ENCODE assay signal across 11 cellular contexts in the genomic region with DNA sequence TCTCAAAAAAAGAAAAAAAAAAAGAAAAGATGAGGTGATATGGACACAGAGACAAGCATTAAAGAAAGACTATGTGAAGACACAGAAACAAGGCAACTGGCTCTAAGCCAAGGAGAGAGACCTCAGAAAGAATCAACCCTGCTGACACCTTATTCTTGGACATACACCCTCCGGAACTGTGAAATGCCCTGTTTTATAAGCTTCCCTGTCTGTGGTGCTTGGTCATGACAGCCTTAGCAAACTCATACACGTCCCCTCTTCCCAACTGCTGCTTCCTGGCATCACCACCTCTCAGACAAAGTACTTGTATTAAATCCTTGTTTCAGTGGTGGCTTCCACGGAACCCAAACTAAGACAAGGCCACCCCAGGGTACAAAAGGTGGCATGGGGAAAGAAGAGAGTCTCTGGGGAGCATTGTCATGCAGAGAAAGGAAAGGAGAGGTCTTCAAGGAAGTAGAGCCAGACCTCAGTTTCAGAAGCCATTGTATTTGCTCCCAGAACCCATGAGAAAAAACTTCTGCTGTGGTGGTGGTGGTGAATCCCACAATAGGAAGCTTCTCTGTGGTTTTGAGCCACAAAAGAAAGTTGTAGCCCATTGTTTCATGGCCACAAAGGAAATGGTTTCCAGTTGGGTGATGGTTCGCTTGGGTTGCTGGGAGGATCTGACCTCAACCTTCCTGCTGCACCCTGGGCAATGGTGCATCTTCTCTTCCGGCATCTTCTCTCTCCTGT. TPM values are rescaled to one million over a fixed set of nuclear protein-coding genes. Genes with fewer than 3 reads are reported as not detected.
DNase-seq lines count a peak whose midpoint lies in the region; ATAC-seq and TF ChIP-seq lines count a peak whose summit lies in the region.
"Had no signal": no experiment of that assay in that cellular context is flagged by ENCODE, and none has a peak within 500 bp of the region (broad histone marks: within the 10 kb centered on the region; RNA-seq: fewer than 3 reads in every experiment).

No MANE protein-coding gene starts in this region.

- no peak overlapping the region for H2AFZ ChIP-seq in MM.1S (ENCODE audit: low read length)
- H2AFZ ChIP-seq in PC-3 (ENCODE audit: low read length): no peak overlapping the region

- TF ChIP-seq CTCF in GM12864 (IDR thresholded peaks at IDR 0.05; ENCODE audit: low read depth, low read length, missing control alignments) (no peak), MM.1S (IDR thresholded peaks at IDR 0.05; ENCODE audit: low read length) (no peak), lower lobe of right lung (IDR thresholded peaks at IDR 0.05) (no peak), PC-3 (conservative IDR thresholded peaks at IDR 0.05; ENCODE audit: low read depth, low read length) (no peak)

- H3K27me3 ChIP-seq in MM.1S (replicated peaks; ENCODE audit: insufficient read depth, low read length) (peaks cover 66% of the 10 kb centered on the region), lower lobe of right lung (ENCODE audit: low read depth) (peaks cover 6% of the 10 kb centered on the region), PC-3 (ENCODE audit: low read length) (no peaks in the 10 kb centered on the region)

- DNase-seq in GM12864 (ENCODE audit: low read depth) (peak; percentile 43), MM.1S (peak; percentile 70), lower lobe of right lung (no peak), NCI-H2107 treated with DMSO at 0.1 percent for 48 hours (lab: John Stamatoyannopoulos, UW; ENCODE audit: unreplicated experiment) (no peak), NCI-H1105 treated with DMSO at 0.1 percent for 48 hours (lab: John Stamatoyannopoulos, UW) (no peak), PC-3 (no peak)
- DNase-seq in activated CD4-positive, alpha-beta memory T cell treated with anti-CD3 and anti-CD28 coated beads for 36 hours: peak; percentile 61
- DNase-seq: Karpas-422 had no signal

- H3K9ac ChIP-seq in MM.1S (ENCODE audit: low read length) (no peak overlapping the region), PC-3 (ENCODE audit: low read length) (no peak overlapping the region)

- POLR2A ChIA-PET in activated CD4-positive, alpha-beta memory T cell treated with anti-CD3 and anti-CD28 coated beads for 36 hours (lab: Charles Lee): no interaction called here
- POLR2A ChIA-PET in PC-3 (lab: Charles Lee; ENCODE audit: unreplicated experiment): interaction anchor here (0.6 kb wide), 1 partner anchor 280 kb away, joined by 14 read pairs; no protein-coding TSS in a partner anchor

- ATAC-seq in lower lobe of right lung (peak in 1 of 2 donors; percentile 12), PC-3 (no peak), GM18502 (IDR thresholded peaks at IDR 0.05; ENCODE audit: poor library complexity, unreplicated experiment) (no peak)

- peaks cover 11% of the 10 kb centered on the region for H3K4me1 Mint-ChIP-seq in activated CD4-positive, alpha-beta memory T cell treated with anti-CD3 and anti-CD28 coated beads for 36 hours (ENCODE audit: low read depth)

- peaks cover 5% of the 10 kb centered on the region for H3K9me3 Mint-ChIP-seq in activated CD4-positive, alpha-beta memory T cell treated with anti-CD3 and anti-CD28 coated beads for 36 hours

- H3K4me1 ChIP-seq in MM.1S (ENCODE audit: low read length): 0 out of 2 replicates have a peak, but pooled peaks cover 3% of the 10 kb centered on the region
- H3K4me1 ChIP-seq in lower lobe of right lung: peaks cover 6% of the 10 kb centered on the region
- no peaks in the 10 kb centered on the region for H3K4me1 ChIP-seq in PC-3 (ENCODE audit: insufficient read depth, low read length)

- H3K27ac ChIP-seq in MM.1S (ENCODE audit: low read length) (no peak overlapping the region), lower lobe of right lung (peak overlapping the region; percentile 13), PC-3 (ENCODE audit: low read length) (no peak overlapping the region)

- H3K27me3 Mint-ChIP-seq in activated CD4-positive, alpha-beta memory T cell treated with anti-CD3 and anti-CD28 coated beads for 36 hours: peaks cover 37% of the 10 kb centered on the region

- H3F3A ChIP-seq in MM.1S (ENCODE audit: insufficient read depth, low read length) (peaks cover 9% of the 10 kb centered on the region), PC-3 (ENCODE audit: low read length, unreplicated experiment) (no peaks in the 10 kb centered on the region)

- H3K4me3 Mint-ChIP-seq in activated CD4-positive, alpha-beta memory T cell treated with anti-CD3 and anti-CD28 coated beads for 36 hours: no peak overlapping the region

- no peak overlapping the region for H3K4me2 ChIP-seq in MM.1S (ENCODE audit: low read depth, low read length)
- no peak overlapping the region for H3K4me2 ChIP-seq in PC-3 (ENCODE audit: low read length)

- no TSS peak for BruUV-seq in PC-3 (replicated peaks; lab: Mats Ljungman, UMichigan)

- peak overlapping the region; percentile 33 for H3K27ac Mint-ChIP-seq in activated CD4-positive, alpha-beta memory T cell treated with anti-CD3 and anti-CD28 coated beads for 36 hours

- H4K20me1 ChIP-seq in MM.1S (ENCODE audit: insufficient read depth, low read length): no peaks in the 10 kb centered on the region
- H4K20me1 ChIP-seq in PC-3 (ENCODE audit: low read length): no peaks in the 10 kb centered on the region

- H3K36me3 ChIP-seq in MM.1S (replicated peaks; ENCODE audit: insufficient read depth, low read length): no peaks in the 10 kb centered on the region
- H3K36me3 ChIP-seq in lower lobe of right lung: no peaks in the 10 kb centered on the region
- no peaks in the 10 kb centered on the region for H3K36me3 ChIP-seq in PC-3 (ENCODE audit: low read depth, low read length)

- H3K9me3 ChIP-seq in MM.1S (replicated peaks; ENCODE audit: insufficient read depth, low read length): no peaks in the 10 kb centered on the region
- no peaks in the 10 kb centered on the region for H3K9me3 ChIP-seq in lower lobe of right lung
- H3K9me3 ChIP-seq in PC-3 (ENCODE audit: low read length): no peaks in the 10 kb centered on the region

- H3K4me3 ChIP-seq in GM12864 (ENCODE audit: low read depth, low read length) (no peak overlapping the region), MM.1S (ENCODE audit: low read length) (no peak overlapping the region), lower lobe of right lung (no peak overlapping the region), PC-3 (ENCODE audit: low read length) (no peak overlapping the region)

- no peaks in the 10 kb centered on the region for H3K79me2 ChIP-seq in MM.1S (ENCODE audit: low read length)
- H3K79me2 ChIP-seq in PC-3 (ENCODE audit: low read length): no peaks in the 10 kb centered on the region

- intact Hi-C loops in activated CD4-positive, alpha-beta memory T cell treated with anti-CD3 and anti-CD28 coated beads for 36 hours (cut with micrococcal nuclease): no loop called here
- intact Hi-C loops in lower lobe of right lung (cut with DNase I): no loop called here
- intact Hi-C loops in PC-3 (cut with micrococcal nuclease): no loop called here

- no peaks in the 10 kb centered on the region for H3K36me3 Mint-ChIP-seq in activated CD4-positive, alpha-beta memory T cell treated with anti-CD3 and anti-CD28 coated beads for 36 hours

- CTCF ChIA-PET in activated CD4-positive, alpha-beta memory T cell treated with anti-CD3 and anti-CD28 coated beads for 36 hours (lab: Charles Lee): interaction anchor here (1.6 kb wide), 1 partner anchor 14 kb away, joined by 3 read pairs; no protein-coding TSS in a partner anchor
- CTCF ChIA-PET in PC-3 (lab: Charles Lee): no interaction called here

- H3K9me2 ChIP-seq in MM.1S (replicated peaks; ENCODE audit: insufficient read depth, low read length): no peaks in the 10 kb centered on the region
- no peaks in the 10 kb centered on the region for H3K9me2 ChIP-seq in PC-3 (replicated peaks; ENCODE audit: low read length)

RNA-seq across cellular contexts. Expression of a gene that starts 16.3 kb away (rescaled TPM):
- not detected for total RNA-seq in activated CD4-positive, alpha-beta memory T cell treated with anti-CD3 and anti-CD28 coated beads for 36 hours
- not detected for total RNA-seq in lower lobe of right lung
- total RNA-seq in PC-3 (2014; rRNA removed): not detected in 2 replicates
- total RNA-seq: omental fat pad, SK-MEL-5 had no signal

RNA-seq across cellular contexts. Expression of a gene that starts 17.3 kb away (rescaled TPM):
- total RNA-seq in activated CD4-positive, alpha-beta memory T cell treated with anti-CD3 and anti-CD28 coated beads for 36 hours: 1 to 10 TPM; 5.8 to 5.9 TPM
- total RNA-seq in lower lobe of right lung (106 TPM), PC-3 (2014; rRNA removed) (28.0 and 29.4 TPM in 2 replicates)

RNA-seq across cellular contexts. Expression of a gene that starts 40.3 kb away (rescaled TPM):
- total RNA-seq in activated CD4-positive, alpha-beta memory T cell treated with anti-CD3 and anti-CD28 coated beads for 36 hours: not detected
- not detected for total RNA-seq in lower lobe of right lung
- not detected in 2 replicates for total RNA-seq in PC-3 (2014; rRNA removed)
- total RNA-seq: SK-MEL-5 had no signal

RNA-seq across cellular contexts. Expression of a gene that starts 59.8 kb away (rescaled TPM):
- 10 to 100 TPM; 12.5 to 14.4 TPM for total RNA-seq in activated CD4-positive, alpha-beta memory T cell treated with anti-CD3 and anti-CD28 coated beads for 36 hours
- total RNA-seq in lower lobe of right lung: 53.6 TPM
- total RNA-seq in PC-3 (2014; rRNA removed): 34.4 and 37.9 TPM in 2 replicates

Comparison
In these comparisons a context has a peak if more than half of its experiments do, and no peak if none do; other contexts are left out.
1. DNase-seq: peak in GM12864 (single experiment), MM.1S (single experiment) and activated CD4-positive, alpha-beta memory T cell treated with anti-CD3 and anti-CD28 coated beads for 36 hours (single experiment); none in lower lobe of right lung (single experiment), NCI-H2107 treated with DMSO at 0.1 percent for 48 hours (single experiment), NCI-H1105 treated with DMSO at 0.1 percent for 48 hours (single experiment) and PC-3 (single experiment).